In the genomic region with DNA sequence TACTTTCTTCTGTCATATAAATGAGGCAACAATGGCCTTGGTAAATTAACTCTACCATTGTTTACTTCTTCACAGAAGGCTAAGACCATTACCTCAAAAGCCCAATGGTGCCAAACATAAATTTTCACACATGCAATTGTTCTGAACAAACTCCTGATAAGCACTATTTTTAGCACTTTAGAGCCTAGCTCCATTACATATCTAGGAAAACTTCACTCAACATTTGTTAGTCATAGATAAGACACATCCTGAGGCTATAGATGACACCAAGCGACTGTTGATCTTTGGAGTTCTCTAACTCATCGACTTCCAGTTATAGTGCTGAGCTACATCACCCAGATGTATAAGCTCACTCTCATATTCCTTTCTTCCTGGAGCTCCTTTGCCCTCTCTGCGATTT, we compare ENCODE assay signal across 1 cellular context.
TF ChIP-seq lines count a peak whose summit lies in the region.

No MANE protein-coding gene starts in this region.

TF ChIP-seq in K562, 482 proteins besides CTCF, POLR2A, EP300 and RAD21 (continued from another document and continues in another):
- TF ChIP-seq ZNF75A (CRISPR knock-in tag; IDR thresholded peaks at IDR 0.05) (no peak), ZNF408 (CRISPR knock-in tag; IDR thresholded peaks at IDR 0.05; ENCODE audit: low read depth) (no peak), LEF1 (IDR thresholded peaks at IDR 0.05) (no peak), SMARCA4 (IDR thresholded peaks at IDR 0.05) (peak; percentile 68), BRF1 (IDR thresholded peaks at IDR 0.05; ENCODE audit: borderline replicate concordance, extremely low read depth, insufficient read length) (no peak), SMARCB1 (IDR thresholded peaks at IDR 0.05; ENCODE audit: insufficient read length, low read depth) (no peak), ZNF830 (CRISPR knock-in tag; IDR thresholded peaks at IDR 0.05) (no peak), ZKSCAN3 (CRISPR knock-in tag; IDR thresholded peaks at IDR 0.05) (no peak), ZBTB7A (IDR thresholded peaks at IDR 0.05; ENCODE audit: borderline replicate concordance, control insufficient read depth, low read depth, low read length) (no peak), RBM15 (IDR thresholded peaks at IDR 0.05; ENCODE audit: insufficient read depth, low read length) (no peak), CREB1 (IDR thresholded peaks at IDR 0.05) (no peak), CREB1 (CRISPR knock-in tag; IDR thresholded peaks at IDR 0.05) (no peak), NCOA2 (IDR thresholded peaks at IDR 0.05; ENCODE audit: partially characterized antibody in 2 of 2) (no peak), ZFP36 (IDR thresholded peaks at IDR 0.05; ENCODE audit: low read depth, low read length, partially characterized antibody) (no peak), BCOR (IDR thresholded peaks at IDR 0.05) (no peak), C11orf30 (IDR thresholded peaks at IDR 0.05; ENCODE audit: low read depth) (no peak), OTX1 (CRISPR knock-in tag; IDR thresholded peaks at IDR 0.05) (no peak), PHF20 (IDR thresholded peaks at IDR 0.05; ENCODE audit: partially characterized antibody) (no peak), U2AF1 (optimal IDR thresholded peaks at IDR 0.05; ENCODE audit: low read depth, low read length) (no peak), TRIM24 (IDR thresholded peaks at IDR 0.05) (0 out of 4 replicates have a peak, but pooled peaks have one; percentile 29 to 42), SREBF1 (IDR thresholded peaks at IDR 0.05; ENCODE audit: borderline replicate concordance, low read depth, low read length) (no peak), TEAD2 (tag; IDR thresholded peaks at IDR 0.05) (no peak), NUFIP1 (IDR thresholded peaks at IDR 0.05; ENCODE audit: partially characterized antibody) (no peak), ZNF146 (CRISPR knock-in tag; IDR thresholded peaks at IDR 0.05; ENCODE audit: unreplicated experiment) (no peak), POU5F1 (IDR thresholded peaks at IDR 0.05; ENCODE audit: borderline replicate concordance, low read depth, low read length, partially characterized antibody) (no peak), RUNX1 (IDR thresholded peaks at IDR 0.05; ENCODE audit: low read depth) (no peak), PHTF2 (CRISPR knock-in tag; IDR thresholded peaks at IDR 0.05) (no peak)
- TF ChIP-seq, protein P1, sequence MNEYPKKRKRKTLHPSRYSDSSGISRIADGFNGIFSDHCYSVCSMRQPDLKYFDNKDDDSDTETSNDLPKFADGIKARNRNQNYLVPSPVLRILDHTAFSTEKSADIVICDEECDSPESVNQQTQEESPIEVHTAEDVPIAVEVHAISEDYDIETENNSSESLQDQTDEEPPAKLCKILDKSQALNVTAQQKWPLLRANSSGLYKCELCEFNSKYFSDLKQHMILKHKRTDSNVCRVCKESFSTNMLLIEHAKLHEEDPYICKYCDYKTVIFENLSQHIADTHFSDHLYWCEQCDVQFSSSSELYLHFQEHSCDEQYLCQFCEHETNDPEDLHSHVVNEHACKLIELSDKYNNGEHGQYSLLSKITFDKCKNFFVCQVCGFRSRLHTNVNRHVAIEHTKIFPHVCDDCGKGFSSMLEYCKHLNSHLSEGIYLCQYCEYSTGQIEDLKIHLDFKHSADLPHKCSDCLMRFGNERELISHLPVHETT (CRISPR knock-in tag; conservative IDR thresholded peaks at IDR 0.05 in 1 of 2, IDR thresholded peaks at IDR 0.05 in 1 of 2), result no peak
- TF ChIP-seq, protein P2, sequence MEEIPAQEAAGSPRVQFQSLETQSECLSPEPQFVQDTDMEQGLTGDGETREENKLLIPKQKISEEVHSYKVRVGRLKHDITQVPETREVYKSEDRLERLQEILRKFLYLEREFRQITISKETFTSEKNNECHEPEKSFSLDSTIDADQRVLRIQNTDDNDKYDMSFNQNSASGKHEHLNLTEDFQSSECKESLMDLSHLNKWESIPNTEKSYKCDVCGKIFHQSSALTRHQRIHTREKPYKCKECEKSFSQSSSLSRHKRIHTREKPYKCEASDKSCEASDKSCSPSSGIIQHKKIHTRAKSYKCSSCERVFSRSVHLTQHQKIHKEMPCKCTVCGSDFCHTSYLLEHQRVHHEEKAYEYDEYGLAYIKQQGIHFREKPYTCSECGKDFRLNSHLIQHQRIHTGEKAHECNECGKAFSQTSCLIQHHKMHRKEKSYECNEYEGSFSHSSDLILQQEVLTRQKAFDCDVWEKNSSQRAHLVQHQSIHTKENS (CRISPR knock-in tag; IDR thresholded peaks at IDR 0.05), result no peak
- TF ChIP-seq, protein P3, sequence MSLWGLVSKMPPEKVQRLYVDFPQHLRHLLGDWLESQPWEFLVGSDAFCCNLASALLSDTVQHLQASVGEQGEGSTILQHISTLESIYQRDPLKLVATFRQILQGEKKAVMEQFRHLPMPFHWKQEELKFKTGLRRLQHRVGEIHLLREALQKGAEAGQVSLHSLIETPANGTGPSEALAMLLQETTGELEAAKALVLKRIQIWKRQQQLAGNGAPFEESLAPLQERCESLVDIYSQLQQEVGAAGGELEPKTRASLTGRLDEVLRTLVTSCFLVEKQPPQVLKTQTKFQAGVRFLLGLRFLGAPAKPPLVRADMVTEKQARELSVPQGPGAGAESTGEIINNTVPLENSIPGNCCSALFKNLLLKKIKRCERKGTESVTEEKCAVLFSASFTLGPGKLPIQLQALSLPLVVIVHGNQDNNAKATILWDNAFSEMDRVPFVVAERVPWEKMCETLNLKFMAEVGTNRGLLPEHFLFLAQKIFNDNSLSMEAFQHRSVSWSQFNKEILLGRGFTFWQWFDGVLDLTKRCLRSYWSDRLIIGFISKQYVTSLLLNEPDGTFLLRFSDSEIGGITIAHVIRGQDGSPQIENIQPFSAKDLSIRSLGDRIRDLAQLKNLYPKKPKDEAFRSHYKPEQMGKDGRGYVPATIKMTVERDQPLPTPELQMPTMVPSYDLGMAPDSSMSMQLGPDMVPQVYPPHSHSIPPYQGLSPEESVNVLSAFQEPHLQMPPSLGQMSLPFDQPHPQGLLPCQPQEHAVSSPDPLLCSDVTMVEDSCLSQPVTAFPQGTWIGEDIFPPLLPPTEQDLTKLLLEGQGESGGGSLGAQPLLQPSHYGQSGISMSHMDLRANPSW (CRISPR knock-in tag; IDR thresholded peaks at IDR 0.05), result no peak
- TF ChIP-seq, protein P4, sequence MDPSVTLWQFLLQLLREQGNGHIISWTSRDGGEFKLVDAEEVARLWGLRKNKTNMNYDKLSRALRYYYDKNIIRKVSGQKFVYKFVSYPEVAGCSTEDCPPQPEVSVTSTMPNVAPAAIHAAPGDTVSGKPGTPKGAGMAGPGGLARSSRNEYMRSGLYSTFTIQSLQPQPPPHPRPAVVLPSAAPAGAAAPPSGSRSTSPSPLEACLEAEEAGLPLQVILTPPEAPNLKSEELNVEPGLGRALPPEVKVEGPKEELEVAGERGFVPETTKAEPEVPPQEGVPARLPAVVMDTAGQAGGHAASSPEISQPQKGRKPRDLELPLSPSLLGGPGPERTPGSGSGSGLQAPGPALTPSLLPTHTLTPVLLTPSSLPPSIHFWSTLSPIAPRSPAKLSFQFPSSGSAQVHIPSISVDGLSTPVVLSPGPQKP (CRISPR knock-in tag; IDR thresholded peaks at IDR 0.05), result no peak
- TF ChIP-seq, protein P5, sequence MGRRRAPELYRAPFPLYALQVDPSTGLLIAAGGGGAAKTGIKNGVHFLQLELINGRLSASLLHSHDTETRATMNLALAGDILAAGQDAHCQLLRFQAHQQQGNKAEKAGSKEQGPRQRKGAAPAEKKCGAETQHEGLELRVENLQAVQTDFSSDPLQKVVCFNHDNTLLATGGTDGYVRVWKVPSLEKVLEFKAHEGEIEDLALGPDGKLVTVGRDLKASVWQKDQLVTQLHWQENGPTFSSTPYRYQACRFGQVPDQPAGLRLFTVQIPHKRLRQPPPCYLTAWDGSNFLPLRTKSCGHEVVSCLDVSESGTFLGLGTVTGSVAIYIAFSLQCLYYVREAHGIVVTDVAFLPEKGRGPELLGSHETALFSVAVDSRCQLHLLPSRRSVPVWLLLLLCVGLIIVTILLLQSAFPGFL (CRISPR knock-in tag; IDR thresholded peaks at IDR 0.05), result no peak
- TF ChIP-seq, protein P6, sequence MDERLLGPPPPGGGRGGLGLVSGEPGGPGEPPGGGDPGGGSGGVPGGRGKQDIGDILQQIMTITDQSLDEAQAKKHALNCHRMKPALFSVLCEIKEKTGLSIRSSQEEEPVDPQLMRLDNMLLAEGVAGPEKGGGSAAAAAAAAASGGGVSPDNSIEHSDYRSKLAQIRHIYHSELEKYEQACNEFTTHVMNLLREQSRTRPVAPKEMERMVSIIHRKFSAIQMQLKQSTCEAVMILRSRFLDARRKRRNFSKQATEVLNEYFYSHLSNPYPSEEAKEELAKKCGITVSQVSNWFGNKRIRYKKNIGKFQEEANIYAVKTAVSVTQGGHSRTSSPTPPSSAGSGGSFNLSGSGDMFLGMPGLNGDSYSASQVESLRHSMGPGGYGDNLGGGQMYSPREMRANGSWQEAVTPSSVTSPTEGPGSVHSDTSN (CRISPR knock-in tag; IDR thresholded peaks at IDR 0.05; ENCODE audit: low read depth), result no peak
- TF ChIP-seq, protein P6 (tag; conservative IDR thresholded peaks at IDR 0.05; ENCODE audit: low read depth), result peak; percentile 82
- TF ChIP-seq, protein P7, sequence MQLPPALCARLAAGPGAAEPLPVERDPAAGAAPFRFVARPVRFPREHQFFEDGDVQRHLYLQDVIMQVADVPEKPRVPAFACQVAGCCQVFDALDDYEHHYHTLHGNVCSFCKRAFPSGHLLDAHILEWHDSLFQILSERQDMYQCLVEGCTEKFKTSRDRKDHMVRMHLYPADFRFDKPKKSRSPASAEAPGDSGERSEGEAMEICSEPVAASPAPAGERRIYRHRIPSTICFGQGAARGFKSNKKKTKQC (CRISPR knock-in tag; IDR thresholded peaks at IDR 0.05), result no peak
- TF ChIP-seq, protein P8, sequence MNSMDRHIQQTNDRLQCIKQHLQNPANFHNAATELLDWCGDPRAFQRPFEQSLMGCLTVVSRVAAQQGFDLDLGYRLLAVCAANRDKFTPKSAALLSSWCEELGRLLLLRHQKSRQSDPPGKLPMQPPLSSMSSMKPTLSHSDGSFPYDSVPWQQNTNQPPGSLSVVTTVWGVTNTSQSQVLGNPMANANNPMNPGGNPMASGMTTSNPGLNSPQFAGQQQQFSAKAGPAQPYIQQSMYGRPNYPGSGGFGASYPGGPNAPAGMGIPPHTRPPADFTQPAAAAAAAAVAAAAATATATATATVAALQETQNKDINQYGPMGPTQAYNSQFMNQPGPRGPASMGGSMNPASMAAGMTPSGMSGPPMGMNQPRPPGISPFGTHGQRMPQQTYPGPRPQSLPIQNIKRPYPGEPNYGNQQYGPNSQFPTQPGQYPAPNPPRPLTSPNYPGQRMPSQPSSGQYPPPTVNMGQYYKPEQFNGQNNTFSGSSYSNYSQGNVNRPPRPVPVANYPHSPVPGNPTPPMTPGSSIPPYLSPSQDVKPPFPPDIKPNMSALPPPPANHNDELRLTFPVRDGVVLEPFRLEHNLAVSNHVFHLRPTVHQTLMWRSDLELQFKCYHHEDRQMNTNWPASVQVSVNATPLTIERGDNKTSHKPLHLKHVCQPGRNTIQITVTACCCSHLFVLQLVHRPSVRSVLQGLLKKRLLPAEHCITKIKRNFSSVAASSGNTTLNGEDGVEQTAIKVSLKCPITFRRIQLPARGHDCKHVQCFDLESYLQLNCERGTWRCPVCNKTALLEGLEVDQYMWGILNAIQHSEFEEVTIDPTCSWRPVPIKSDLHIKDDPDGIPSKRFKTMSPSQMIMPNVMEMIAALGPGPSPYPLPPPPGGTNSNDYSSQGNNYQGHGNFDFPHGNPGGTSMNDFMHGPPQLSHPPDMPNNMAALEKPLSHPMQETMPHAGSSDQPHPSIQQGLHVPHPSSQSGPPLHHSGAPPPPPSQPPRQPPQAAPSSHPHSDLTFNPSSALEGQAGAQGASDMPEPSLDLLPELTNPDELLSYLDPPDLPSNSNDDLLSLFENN (IDR thresholded peaks at IDR 0.05; ENCODE audit: low read depth in 2 of 2, low read length in 2 of 2), result no peak
- TF ChIP-seq, protein P9, sequence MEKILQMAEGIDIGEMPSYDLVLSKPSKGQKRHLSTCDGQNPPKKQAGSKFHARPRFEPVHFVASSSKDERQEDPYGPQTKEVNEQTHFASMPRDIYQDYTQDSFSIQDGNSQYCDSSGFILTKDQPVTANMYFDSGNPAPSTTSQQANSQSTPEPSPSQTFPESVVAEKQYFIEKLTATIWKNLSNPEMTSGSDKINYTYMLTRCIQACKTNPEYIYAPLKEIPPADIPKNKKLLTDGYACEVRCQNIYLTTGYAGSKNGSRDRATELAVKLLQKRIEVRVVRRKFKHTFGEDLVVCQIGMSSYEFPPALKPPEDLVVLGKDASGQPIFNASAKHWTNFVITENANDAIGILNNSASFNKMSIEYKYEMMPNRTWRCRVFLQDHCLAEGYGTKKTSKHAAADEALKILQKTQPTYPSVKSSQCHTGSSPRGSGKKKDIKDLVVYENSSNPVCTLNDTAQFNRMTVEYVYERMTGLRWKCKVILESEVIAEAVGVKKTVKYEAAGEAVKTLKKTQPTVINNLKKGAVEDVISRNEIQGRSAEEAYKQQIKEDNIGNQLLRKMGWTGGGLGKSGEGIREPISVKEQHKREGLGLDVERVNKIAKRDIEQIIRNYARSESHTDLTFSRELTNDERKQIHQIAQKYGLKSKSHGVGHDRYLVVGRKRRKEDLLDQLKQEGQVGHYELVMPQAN (IDR thresholded peaks at IDR 0.05; ENCODE audit: borderline replicate concordance), result no peak
- TF ChIP-seq, protein P10, sequence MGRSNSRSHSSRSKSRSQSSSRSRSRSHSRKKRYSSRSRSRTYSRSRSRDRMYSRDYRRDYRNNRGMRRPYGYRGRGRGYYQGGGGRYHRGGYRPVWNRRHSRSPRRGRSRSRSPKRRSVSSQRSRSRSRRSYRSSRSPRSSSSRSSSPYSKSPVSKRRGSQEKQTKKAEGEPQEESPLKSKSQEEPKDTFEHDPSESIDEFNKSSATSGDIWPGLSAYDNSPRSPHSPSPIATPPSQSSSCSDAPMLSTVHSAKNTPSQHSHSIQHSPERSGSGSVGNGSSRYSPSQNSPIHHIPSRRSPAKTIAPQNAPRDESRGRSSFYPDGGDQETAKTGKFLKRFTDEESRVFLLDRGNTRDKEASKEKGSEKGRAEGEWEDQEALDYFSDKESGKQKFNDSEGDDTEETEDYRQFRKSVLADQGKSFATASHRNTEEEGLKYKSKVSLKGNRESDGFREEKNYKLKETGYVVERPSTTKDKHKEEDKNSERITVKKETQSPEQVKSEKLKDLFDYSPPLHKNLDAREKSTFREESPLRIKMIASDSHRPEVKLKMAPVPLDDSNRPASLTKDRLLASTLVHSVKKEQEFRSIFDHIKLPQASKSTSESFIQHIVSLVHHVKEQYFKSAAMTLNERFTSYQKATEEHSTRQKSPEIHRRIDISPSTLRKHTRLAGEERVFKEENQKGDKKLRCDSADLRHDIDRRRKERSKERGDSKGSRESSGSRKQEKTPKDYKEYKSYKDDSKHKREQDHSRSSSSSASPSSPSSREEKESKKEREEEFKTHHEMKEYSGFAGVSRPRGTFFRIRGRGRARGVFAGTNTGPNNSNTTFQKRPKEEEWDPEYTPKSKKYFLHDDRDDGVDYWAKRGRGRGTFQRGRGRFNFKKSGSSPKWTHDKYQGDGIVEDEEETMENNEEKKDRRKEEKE (IDR thresholded peaks at IDR 0.05; ENCODE audit: borderline replicate concordance in 1 of 2, control insufficient read depth in 1 of 2, low read depth in 2 of 2, low read length in 1 of 2), result no peak
